22 cellular contexts compared by ENCODE assay signal in genomic region chr11:78541537-78541936, GRCh38.
"Had no signal": no experiment of that assay in that cellular context is flagged by ENCODE, and none has a peak within 500 bp of the region (broad histone marks: within the 10 kb centered on the region; RNA-seq: fewer than 3 reads in every experiment).

No MANE protein-coding gene starts in this region.

- H3K9me3 ChIP-seq: neutrophil, pancreas, sigmoid colon, spleen, transverse colon, uterus had no signal

- DNase-seq: activated CD4-positive, alpha-beta T cell treated with anti-CD3 and anti-CD28 coated beads, Interleukin-2, amount 50 U/mL, for 1 hour; activated CD4-positive, CD25-positive, alpha-beta regulatory T cell treated with anti-CD3 and anti-CD28 coated beads, Interleukin-2, amount 50 U/mL, for 72 hours; activated CD8-positive, alpha-beta memory T cell treated with anti-CD3 and anti-CD28 coated beads, Interleukin-2, amount 50 U/mL, for 4 hours; activated naive CD4-positive, alpha-beta T cell treated with anti-CD3 and anti-CD28 coated beads for 36 hours; activated T-cell treated with anti-CD3 and anti-CD28 coated beads, Interleukin-2, amount 50 U/mL, for 4 hours; dorsolateral prefrontal cortex; foreskin keratinocyte; glutamatergic neuron; kidney; pancreas; sigmoid colon; spleen; stimulated activated naive CD8-positive, alpha-beta T cell treated with anti-CD3 and anti-CD28 coated beads, Interleukin-15, Interleukin-2, amounts not matched to agents 100 U/mL and 50 U/mL, for 24 hours; T1000; transverse colon; uterus had no signal

- FAIRE-seq: colon, pancreas had no signal

- H3K27ac ChIP-seq: dorsolateral prefrontal cortex, epithelial cell of prostate, foreskin keratinocyte, neutrophil, pancreas, sigmoid colon, transverse colon, uterus had no signal

- H3K27me3 ChIP-seq: dorsolateral prefrontal cortex, foreskin keratinocyte, neutrophil, pancreas, sigmoid colon, spleen, transverse colon, uterus had no signal

- H3K4me1 ChIP-seq: foreskin keratinocyte, uterus had no signal

- ATAC-seq: activated T-cell treated with anti-CD3 and anti-CD28 coated beads, Interleukin-2, amount 50 U/mL, for 4 hours; foreskin keratinocyte; left lobe of liver; natural killer cell treated with Interleukin-12 subunit alpha and Interleukin-12 subunit beta and Interleukin-15 and Interleukin-18, amount 100 ng/mL, for 72 hours; stimulated activated naive CD8-positive, alpha-beta T cell treated with anti-CD3 and anti-CD28 coated beads, Interleukin-15, Interleukin-2, amounts not matched to agents 100 U/mL and 50 U/mL, for 24 hours had no signal

- H3K4me3 ChIP-seq: dorsolateral prefrontal cortex, lung, pancreas, sigmoid colon, spleen, transverse colon, uterus had no signal

- H3K36me3 ChIP-seq: neutrophil, pancreas, sigmoid colon, transverse colon, uterus had no signal
